10 cellular contexts compared by ENCODE assay signal in the genomic region with DNA sequence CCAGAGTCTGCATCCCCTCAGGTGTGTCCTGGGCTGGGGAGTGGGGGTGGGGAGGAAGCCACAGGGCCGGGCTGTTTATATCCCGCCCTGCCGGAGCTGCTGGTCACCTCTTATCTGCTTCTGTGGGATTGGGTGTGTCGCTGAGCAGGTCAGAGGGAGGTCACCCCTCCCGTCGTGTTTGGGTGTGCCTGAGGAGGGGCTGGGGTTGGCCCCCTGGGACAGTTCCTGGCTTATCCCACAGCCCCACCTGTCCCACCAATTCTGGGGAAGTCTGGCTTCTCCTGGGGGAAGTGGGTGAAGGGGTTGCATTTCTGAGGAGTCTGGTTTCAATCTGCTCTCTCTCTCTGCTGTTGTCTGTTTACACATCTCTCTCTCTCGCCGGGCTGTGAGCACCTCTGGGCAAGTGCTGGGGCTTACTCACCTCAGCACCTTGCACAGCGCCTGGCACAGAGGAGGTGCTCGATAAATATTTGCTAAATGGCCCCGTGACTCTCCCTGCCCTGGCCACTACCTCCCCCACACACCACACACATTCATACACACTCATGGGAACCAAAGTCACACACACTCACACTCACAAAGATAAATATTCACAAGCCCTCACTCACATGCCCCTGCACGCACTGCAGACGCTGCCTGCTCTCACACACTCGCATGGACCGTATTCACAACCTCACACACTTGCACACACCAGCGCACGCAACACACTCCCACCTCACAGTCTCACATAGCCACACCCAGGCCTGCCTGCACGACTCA. TPM values are rescaled to one million over a fixed set of nuclear protein-coding genes. Genes with fewer than 3 reads are reported as not detected.
DNase-seq lines count a peak whose midpoint lies in the region; ATAC-seq, FAIRE-seq and TF ChIP-seq lines count a peak whose summit lies in the region.
"Had no signal": no experiment of that assay in that cellular context is flagged by ENCODE, and none has a peak within 500 bp of the region (broad histone marks: within the 10 kb centered on the region; RNA-seq: fewer than 3 reads in every experiment).

No MANE protein-coding gene starts in this region.

- H3K4me3 ChIP-seq in bronchial epithelial cell (ENCODE audit: low read depth, low read length): peak overlapping the region; percentile 8
- H3K4me3 ChIP-seq in naive thymus-derived CD4-positive, alpha-beta T cell (ENCODE audit: low read length): no peak overlapping the region
- H3K4me3 ChIP-seq in dorsolateral prefrontal cortex: no peak overlapping the region

- H3K36me3 Mint-ChIP-seq in naive thymus-derived CD4-positive, alpha-beta T cell: peaks cover 0 to 3% (median 0%) of the 10 kb centered on the region in 5 donors

- H3K27me3 Mint-ChIP-seq in naive thymus-derived CD4-positive, alpha-beta T cell: peaks cover 6 to 13% (median 11%) of the 10 kb centered on the region in 5 donors

- no peak overlapping the region for H3K27ac ChIP-seq in naive thymus-derived CD4-positive, alpha-beta T cell (ENCODE audit: low read depth, low read length)
- no peak overlapping the region for H3K27ac ChIP-seq in dorsolateral prefrontal cortex

- H3K27me3 ChIP-seq in bronchial epithelial cell (ENCODE audit: control insufficient read depth, insufficient read depth, low read length) (no peaks in the 10 kb centered on the region), dorsolateral prefrontal cortex (no peaks in the 10 kb centered on the region)
- H3K27me3 ChIP-seq in naive thymus-derived CD4-positive, alpha-beta T cell (ENCODE audit: control insufficient read depth in 2 of 2, insufficient read depth in 2 of 2, low read length in 2 of 2): no peaks in the 10 kb centered on the region

- FAIRE-seq in bronchial epithelial cell (lab: Jason Lieb, UNC) (no peak), GM19239 (lab: Jason Lieb, UNC) (no peak)

- DNase-seq in DMS153 treated with DMSO at 0.1 percent for 48 hours (lab: John Stamatoyannopoulos, UW; ENCODE audit: unreplicated experiment) (peak; percentile 96), NCI-H2171 treated with DMSO at 0.1 percent for 48 hours (lab: John Stamatoyannopoulos, UW) (peak; percentile 94), bronchial epithelial cell (ENCODE audit: low read depth) (peak; percentile 88), GM19239 (ENCODE audit: insufficient read length, low spot score) (no peak), dorsolateral prefrontal cortex (no peak), omental fat pad (ENCODE audit: low spot score) (no peak)
- no peak for DNase-seq in naive thymus-derived CD4-positive, alpha-beta T cell
- DNase-seq: activated T-cell treated with anti-CD3 and anti-CD28 coated beads, Interleukin-2, amount 50 U/mL, for 72 hours; NCI-H524 treated with DMSO at 0.1 percent for 48 hours had no signal

- TF ChIP-seq CTCF in bronchial epithelial cell (IDR thresholded peaks at IDR 0.05; ENCODE audit: insufficient read depth, low read length, severe bottlenecking): no peak
- TF ChIP-seq CTCF in dorsolateral prefrontal cortex (IDR thresholded peaks at IDR 0.05 in 54 of 56, conservative IDR thresholded peaks at IDR 0.05 in 2 of 56; ENCODE audit: low read depth in 1 of 56, partially characterized antibody in 56 of 56): no peak
- TF ChIP-seq CTCF in omental fat pad (IDR thresholded peaks at IDR 0.05): no peak

- H3K27ac Mint-ChIP-seq in naive thymus-derived CD4-positive, alpha-beta T cell: peak overlapping the region in 1 of 9 donors; percentile 36
- H3K27ac Mint-ChIP-seq: activated T-cell treated with anti-CD3 and anti-CD28 coated beads, Interleukin-2, amount 50 U/mL, for 72 hours had no signal

- POLR2A ChIA-PET in naive thymus-derived CD4-positive, alpha-beta T cell (lab: Charles Lee): no interaction called here

- no peaks in the 10 kb centered on the region for H3K4me1 Mint-ChIP-seq in naive thymus-derived CD4-positive, alpha-beta T cell

- CTCF ChIA-PET in naive thymus-derived CD4-positive, alpha-beta T cell (lab: Charles Lee): no interaction called here

- H3K4me1 ChIP-seq in naive thymus-derived CD4-positive, alpha-beta T cell (ENCODE audit: control insufficient read depth in 2 of 2, insufficient read depth in 2 of 2, low read length in 2 of 2): no peaks in the 10 kb centered on the region

- intact Hi-C loops in naive thymus-derived CD4-positive, alpha-beta T cell (cut with micrococcal nuclease): no loop called here
- intact Hi-C loops in dorsolateral prefrontal cortex (cut with DNase I): no loop called here

- no peaks in the 10 kb centered on the region for H3K9me3 ChIP-seq in naive thymus-derived CD4-positive, alpha-beta T cell (ENCODE audit: control insufficient read depth in 2 of 3, low read length in 3 of 3)

- peak; percentile 68 for ATAC-seq in naive thymus-derived CD4-positive, alpha-beta T cell
- no peak for ATAC-seq in GM21390 (IDR thresholded peaks at IDR 0.05; ENCODE audit: unreplicated experiment)
- no peak for ATAC-seq in omental fat pad (ENCODE audit: low FRiP score)
- ATAC-seq: activated T-cell treated with anti-CD3 and anti-CD28 coated beads, Interleukin-2, amount 50 U/mL, for 72 hours had no signal

- H3K36me3 ChIP-seq in bronchial epithelial cell (ENCODE audit: control insufficient read depth, insufficient read depth, low read length): peaks cover 9% of the 10 kb centered on the region
- no peaks in the 10 kb centered on the region for H3K36me3 ChIP-seq in naive thymus-derived CD4-positive, alpha-beta T cell (ENCODE audit: control insufficient read depth in 2 of 3, insufficient read depth in 3 of 3, low read length in 3 of 3)

- no peak overlapping the region for H3K4me3 Mint-ChIP-seq in naive thymus-derived CD4-positive, alpha-beta T cell
- H3K4me3 Mint-ChIP-seq: activated T-cell treated with anti-CD3 and anti-CD28 coated beads, Interleukin-2, amount 50 U/mL, for 72 hours had no signal

- peaks cover 0 to 2% (median 0%) of the 10 kb centered on the region in 11 donors for H3K9me3 Mint-ChIP-seq in naive thymus-derived CD4-positive, alpha-beta T cell
- H3K9me3 Mint-ChIP-seq: activated T-cell treated with anti-CD3 and anti-CD28 coated beads, Interleukin-2, amount 50 U/mL, for 72 hours had no signal

RNA-seq across cellular contexts. Expression of gene ELF3, which starts 8.3 kb away (rescaled TPM):
- total RNA-seq in bronchial epithelial cell (66.1 and 105 TPM in 2 replicates), dorsolateral prefrontal cortex (1 to 10 TPM in 22 of 120 experiments, under 1 TPM in 81, not detected in 17; 0.08 to 3.7 (median 0.51) TPM), omental fat pad (10 to 100 TPM in 1 of 4 donors, 1 to 10 TPM in 1, under 1 TPM in 2; 0.47 to 23.0 (median 1.8) TPM)
- total RNA-seq in naive thymus-derived CD4-positive, alpha-beta T cell: 1 to 10 TPM in 3 of 5 experiments, under 1 TPM in 2; 0.19 to 2.8 (median 2.0) TPM
- polyA plus RNA-seq in naive thymus-derived CD4-positive, alpha-beta T cell: under 1 TPM in 1 of 2 donors, not detected in 1; 0.29 TPM

RNA-seq across cellular contexts. Expression of gene RNPEP, which starts 36.2 kb away (rescaled TPM):
- total RNA-seq in bronchial epithelial cell: 27.3 and 39.8 TPM in 2 replicates
- 10 to 100 TPM; 19.4 to 43.4 (median 26.8) TPM for total RNA-seq in naive thymus-derived CD4-positive, alpha-beta T cell
- 10 to 100 TPM; 23.1 to 30.2 TPM for polyA plus RNA-seq in naive thymus-derived CD4-positive, alpha-beta T cell
- 10 to 100 TPM; 13.7 to 35.6 (median 22.7) TPM for total RNA-seq in dorsolateral prefrontal cortex
- total RNA-seq in omental fat pad: 10 to 100 TPM; 37.2 to 77.6 (median 45.8) TPM

Comparison
In these comparisons a context has a peak if more than half of its experiments do, and no peak if none do; other contexts are left out.
1. DNase-seq: peak in DMS153 treated with DMSO at 0.1 percent for 48 hours (single experiment), NCI-H2171 treated with DMSO at 0.1 percent for 48 hours (single experiment) and bronchial epithelial cell (single experiment); none in naive thymus-derived CD4-positive, alpha-beta T cell (0 of 9), GM19239 (single experiment), dorsolateral prefrontal cortex (0 of 10) and omental fat pad (single experiment).